In the genomic region with DNA sequence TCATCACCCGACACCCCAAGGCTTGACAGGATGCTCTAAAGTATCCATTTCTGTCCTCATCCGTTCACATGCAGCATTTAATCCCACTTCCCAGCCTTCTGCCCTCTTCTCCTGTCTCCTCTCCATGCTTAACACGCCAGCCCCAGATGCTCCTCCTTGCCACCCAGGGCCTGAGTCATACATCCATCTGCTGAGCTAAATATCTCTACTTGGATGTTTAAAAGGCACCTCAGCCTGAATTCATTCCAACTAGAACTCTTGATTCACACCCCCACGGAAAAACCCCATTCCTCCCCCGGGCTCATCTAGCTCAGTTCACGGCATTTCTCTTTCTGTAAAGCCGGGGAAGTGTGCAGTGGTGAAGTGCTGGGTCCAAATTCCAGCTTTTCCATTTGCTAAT, we compare ENCODE assay signal across 12 cellular contexts. TPM values are rescaled to one million over a fixed set of nuclear protein-coding genes. Genes with fewer than 3 reads are reported as not detected.
DNase-seq lines count a peak whose midpoint lies in the region; ATAC-seq and TF ChIP-seq lines count a peak whose summit lies in the region.
"Had no signal": no experiment of that assay in that cellular context is flagged by ENCODE, and none has a peak within 500 bp of the region (broad histone marks: within the 10 kb centered on the region; RNA-seq: fewer than 3 reads in every experiment).

No MANE protein-coding gene starts in this region.

- H3K4me3 ChIP-seq in CD4-positive, CD25-positive, alpha-beta regulatory T cell (ENCODE audit: low read depth, low read length), result no peak overlapping the region

- peaks cover 18% of the 10 kb centered on the region for H3K4me1 ChIP-seq in CD4-positive, CD25-positive, alpha-beta regulatory T cell (ENCODE audit: control insufficient read depth, insufficient read depth, low read length, poor library complexity, severe bottlenecking)

- H3K36me3 Mint-ChIP-seq in CD4-positive, CD25-positive, alpha-beta regulatory T cell, result no peaks in the 10 kb centered on the region
- H3K36me3 Mint-ChIP-seq in nephron progenitor cell (ENCODE audit: low read depth), result peaks cover 11% of the 10 kb centered on the region

- POLR2A ChIA-PET in HEK293T (lab: Yijun Ruan, JAX), result no interaction called here

- no peak for DNase-seq in CD4-positive, CD25-positive, alpha-beta regulatory T cell
- peak; percentile 80 for DNase-seq in M059J (ENCODE audit: low read depth)
- peak; percentile 35 for DNase-seq in cerebellar cortex (ENCODE audit: low spot score)
- DNase-seq in nephron progenitor cell, result no peak
- DNase-seq in NK-92 treated with Interleukin-12 subunit alpha and Interleukin-12 subunit beta, amount 100 ng/mL, for 24 hours (lab: John Stamatoyannopoulos, UW), result no peak
- DNase-seq in HEK293T (ENCODE audit: extremely low spot score), result no peak
- DNase-seq in stimulated activated CD4-positive, alpha-beta T cell treated with anti-CD3 and anti-CD28 coated beads, Interleukin-2, amount 100 ng/mL, for 48 hours, result no peak
- DNase-seq in SK-N-DZ (ENCODE audit: low spot score), result no peak
- DNase-seq: activated naive CD8-positive, alpha-beta T cell treated with anti-CD3 and anti-CD28 coated beads for 36 hours; MM.1S had no signal

- no peaks in the 10 kb centered on the region for H3K36me3 ChIP-seq in CD4-positive, CD25-positive, alpha-beta regulatory T cell (ENCODE audit: control insufficient read depth, insufficient read depth, low read length)

- no peaks in the 10 kb centered on the region for H3K27me3 ChIP-seq in CD4-positive, CD25-positive, alpha-beta regulatory T cell (ENCODE audit: control insufficient read depth, insufficient read depth, low read length)

- no peak for ATAC-seq in CD4-positive, CD25-positive, alpha-beta regulatory T cell (ENCODE audit: low read depth in 2 of 2)

- H3K9me3 Mint-ChIP-seq in CD4-positive, CD25-positive, alpha-beta regulatory T cell, result peaks cover 0 to 2% (median 0%) of the 10 kb centered on the region in 7 donors
- H3K9me3 Mint-ChIP-seq in nephron progenitor cell, result no peaks in the 10 kb centered on the region
- H3K9me3 Mint-ChIP-seq: activated naive CD8-positive, alpha-beta T cell treated with anti-CD3 and anti-CD28 coated beads for 36 hours had no signal

- peak overlapping the region in 3 of 4 donors; percentile 45 to 96 (median 61) for H3K4me3 Mint-ChIP-seq in CD4-positive, CD25-positive, alpha-beta regulatory T cell
- peak overlapping the region; percentile 4 for H3K4me3 Mint-ChIP-seq in nephron progenitor cell

- TF ChIP-seq CTCF in nephron progenitor cell (IDR thresholded peaks at IDR 0.05), result no peak

- peaks cover 3% of the 10 kb centered on the region for H3K27me3 Mint-ChIP-seq in CD4-positive, CD25-positive, alpha-beta regulatory T cell
- peaks cover 19% of the 10 kb centered on the region for H3K27me3 Mint-ChIP-seq in nephron progenitor cell (ENCODE audit: low read depth, poor library complexity)
- H3K27me3 Mint-ChIP-seq: activated naive CD8-positive, alpha-beta T cell treated with anti-CD3 and anti-CD28 coated beads for 36 hours had no signal

- peaks cover 6 to 14% (median 12%) of the 10 kb centered on the region in 4 donors for H3K4me1 Mint-ChIP-seq in CD4-positive, CD25-positive, alpha-beta regulatory T cell
- H3K4me1 Mint-ChIP-seq in nephron progenitor cell, result peaks cover 44% of the 10 kb centered on the region

- H3K9me3 ChIP-seq in CD4-positive, CD25-positive, alpha-beta regulatory T cell (ENCODE audit: control insufficient read depth in 2 of 2, low read length in 2 of 2), result no peaks in the 10 kb centered on the region

- CTCF ChIA-PET in HEK293T (lab: Yijun Ruan, JAX), result interaction anchor here (1.3 kb wide), 1 partner anchor 462 kb away, joined by 4 read pairs; no protein-coding TSS in a partner anchor

- H3K27ac Mint-ChIP-seq in CD4-positive, CD25-positive, alpha-beta regulatory T cell, result peak overlapping the region in 1 of 3 donors; percentile 21
- H3K27ac Mint-ChIP-seq in nephron progenitor cell, result no peak overlapping the region
- H3K27ac Mint-ChIP-seq: activated naive CD8-positive, alpha-beta T cell treated with anti-CD3 and anti-CD28 coated beads for 36 hours had no signal

- no peak overlapping the region for H3K27ac ChIP-seq in CD4-positive, CD25-positive, alpha-beta regulatory T cell (ENCODE audit: insufficient read depth, low read length, poor library complexity, severe bottlenecking)

TF ChIP-seq in HEK293T, 16 proteins besides CTCF, POLR2A, EP300 and RAD21:
- TF ChIP-seq ZNF384 (IDR thresholded peaks at IDR 0.05), result no peak
TF ChIP-seq in HEK293T: peak in this region for 0.

RNA-seq across cellular contexts. Expression of a gene that starts 27.7 kb away (rescaled TPM):
- not detected for total RNA-seq in CD4-positive, CD25-positive, alpha-beta regulatory T cell
- not detected for polyA plus RNA-seq in CD4-positive, CD25-positive, alpha-beta regulatory T cell
- not detected in 2 replicates for total RNA-seq in M059J (2014; rRNA removed; shearing (Covaris generic))
- not detected in 2 replicates for polyA plus RNA-seq in SK-N-DZ (2014; cell fraction: cytosol; rRNA removed)
- not detected in 2 replicates for polyA plus RNA-seq in SK-N-DZ (2014; cell fraction: nucleus; rRNA removed)
- total RNA-seq: activated naive CD8-positive, alpha-beta T cell treated with anti-CD3 and anti-CD28 coated beads for 36 hours; OCI-LY7; ureter had no signal

RNA-seq across cellular contexts. Expression of a gene that starts 43.9 kb away (rescaled TPM):
- not detected for total RNA-seq in CD4-positive, CD25-positive, alpha-beta regulatory T cell
- under 1 TPM in 1 of 4 donors, not detected in 3; 0.53 TPM for polyA plus RNA-seq in CD4-positive, CD25-positive, alpha-beta regulatory T cell
- total RNA-seq in M059J (2014; rRNA removed; shearing (Covaris generic)), result not detected in 2 replicates
- polyA plus RNA-seq in SK-N-DZ (2014; cell fraction: cytosol; rRNA removed), result not detected in 2 replicates
- not detected in 2 replicates for polyA plus RNA-seq in SK-N-DZ (2014; cell fraction: nucleus; rRNA removed)
- total RNA-seq: activated naive CD8-positive, alpha-beta T cell treated with anti-CD3 and anti-CD28 coated beads for 36 hours; OCI-LY7; ureter had no signal

Comparison
In these comparisons a context has a peak if more than half of its experiments do, and no peak if none do; other contexts are left out.
1. DNase-seq: peak in M059J (single experiment) and cerebellar cortex (single experiment); none in CD4-positive, CD25-positive, alpha-beta regulatory T cell (0 of 3), nephron progenitor cell (single experiment), NK-92 treated with Interleukin-12 subunit alpha and Interleukin-12 subunit beta, amount 100 ng/mL, for 24 hours (single experiment), HEK293T (single experiment), stimulated activated CD4-positive, alpha-beta T cell treated with anti-CD3 and anti-CD28 coated beads, Interleukin-2, amount 100 ng/mL, for 48 hours (0 of 2) and SK-N-DZ (single experiment).